In the genomic region with DNA sequence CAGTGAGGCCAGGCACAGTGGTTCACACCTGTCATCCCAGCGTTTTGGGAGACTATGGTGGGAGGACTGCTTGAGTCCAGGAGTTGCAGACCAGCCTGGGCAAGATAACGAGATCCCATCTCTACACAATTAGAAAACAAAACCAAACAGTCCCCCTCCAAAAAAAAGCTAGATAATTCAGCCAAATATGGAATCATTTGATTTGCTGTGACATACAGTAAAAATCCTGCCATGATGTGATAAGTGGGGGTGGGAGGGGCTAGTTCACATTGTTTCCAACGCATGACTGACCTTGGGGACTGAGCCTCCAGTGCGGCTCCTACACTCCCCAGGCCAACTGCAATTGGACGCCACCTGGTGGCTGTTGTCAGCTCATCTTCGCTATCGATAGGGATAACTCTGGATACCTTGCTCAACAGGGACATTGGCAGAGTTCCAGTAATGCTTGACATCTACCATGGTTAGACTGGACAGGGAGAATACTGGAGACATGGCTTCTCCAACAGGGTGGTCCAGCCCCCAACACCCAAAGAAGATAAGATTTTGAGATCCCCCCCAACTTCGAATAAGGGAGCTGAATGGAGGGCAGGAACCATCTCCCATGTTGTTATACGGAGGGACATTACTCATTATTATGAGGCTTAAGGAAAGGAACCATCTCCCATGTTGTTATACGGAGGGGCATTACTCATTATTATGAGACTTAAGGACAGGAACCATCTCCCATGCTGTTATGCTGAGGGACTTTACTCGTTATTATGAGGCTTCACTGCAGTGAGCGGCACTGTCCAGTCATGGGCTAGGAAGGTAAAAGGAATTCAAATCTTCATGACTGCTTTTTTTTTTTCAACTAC, we compare ENCODE assay signal across 8 cellular contexts.
DNase-seq lines count a peak whose midpoint lies in the region; TF ChIP-seq lines count a peak whose summit lies in the region.

No MANE protein-coding gene starts in this region.

- TF ChIP-seq CTCF in GM06990 (IDR thresholded peaks at IDR 0.05; ENCODE audit: insufficient read depth, low read length, poor library complexity, severe bottlenecking), result peak; percentile 71
- peak; percentile 90 for TF ChIP-seq CTCF in HFFc6 (IDR thresholded peaks at IDR 0.05)

- H3K4me1 Mint-ChIP-seq in HFFc6 (ENCODE audit: low read depth), result peaks cover 37% of the 10 kb centered on the region

- H3K4me3 ChIP-seq in GM06990 (replicated peaks; ENCODE audit: low read depth, low read length), result no peak overlapping the region

- no peak for DNase-seq in GM06990 (ENCODE audit: extremely low read depth, insufficient read length)
- peak; percentile 71 for DNase-seq in HFFc6
- DNase-seq in NCI-H1092 (lab: John Stamatoyannopoulos, UW), result peak; percentile 49
- peak; percentile 88 for DNase-seq in SKM-1 (lab: John Stamatoyannopoulos, UW; ENCODE audit: unreplicated experiment)
- DNase-seq in activated naive CD8-positive, alpha-beta T cell treated with anti-CD3 and anti-CD28 coated beads, Interleukin-2, amount 50 U/mL, for 16 hours (ENCODE audit: low read depth, low spot score), result peak; percentile 23
- peak; percentile 84 for DNase-seq in cardiac septum (ENCODE audit: low spot score)
- DNase-seq in renal cortical epithelial cell (ENCODE audit: low read depth), result peak; percentile 77
- DNase-seq in cortex of kidney (lab: John Stamatoyannopoulos, UW), result no peak

- no peak overlapping the region for H3K27ac Mint-ChIP-seq in HFFc6

- no peak overlapping the region for H3K4me3 Mint-ChIP-seq in HFFc6

- H3K27me3 ChIP-seq in GM06990 (replicated peaks; ENCODE audit: control insufficient read depth, insufficient read depth, low read length), result no peaks in the 10 kb centered on the region

- peaks cover 4% of the 10 kb centered on the region; the same call in 1 of the 2 replicates for H3K27me3 Mint-ChIP-seq in HFFc6 (ENCODE audit: insufficient read depth)

- no peaks in the 10 kb centered on the region for H3K9me3 Mint-ChIP-seq in HFFc6

- intact Hi-C loops in cardiac septum (cut with DNase I), result loop anchor here (5.0 kb wide), 1 partner anchor 304 kb away; no protein-coding TSS in a partner anchor

- no peaks in the 10 kb centered on the region for H3K36me3 Mint-ChIP-seq in HFFc6 (ENCODE audit: low read depth)

- H3K36me3 ChIP-seq in GM06990 (ENCODE audit: control insufficient read depth, insufficient read depth, low read length), result no peaks in the 10 kb centered on the region

Comparison
In these comparisons a context has a peak if more than half of its experiments do, and no peak if none do; other contexts are left out.
1. DNase-seq: peak in HFFc6 (single experiment), NCI-H1092 (single experiment), SKM-1 (single experiment), activated naive CD8-positive, alpha-beta T cell treated with anti-CD3 and anti-CD28 coated beads, Interleukin-2, amount 50 U/mL, for 16 hours (single experiment), cardiac septum (single experiment) and renal cortical epithelial cell (single experiment); none in GM06990 (single experiment) and cortex of kidney (single experiment).